Comparison of ENCODE assay signal across 8 cellular contexts in genomic region chr10:75294866-75295692, GRCh38. TPM values are rescaled to one million over a fixed set of nuclear protein-coding genes. Genes with fewer than 3 reads are reported as not detected.
DNase-seq lines count a peak whose midpoint lies in the region; ATAC-seq and TF ChIP-seq lines count a peak whose summit lies in the region.

No MANE protein-coding gene starts in this region.

- DNase-seq in HuH-7 (ENCODE audit: low spot score) = peak; percentile 53
- peak; percentile 36 for DNase-seq in RPMI8226
- DNase-seq in activated gamma-delta T cell treated with anti-CD3 and anti-CD28 coated beads, Interleukin-2, amount 50 U/mL, for 16 hours (ENCODE audit: low read depth) = peak; percentile 48
- DNase-seq in foreskin keratinocyte = peak; percentile 91 to 95

- peak; percentile 90 for ATAC-seq in GM19455 (IDR thresholded peaks at IDR 0.05; ENCODE audit: unreplicated experiment)
- peak; percentile 95 for ATAC-seq in foreskin keratinocyte

- H3K27me3 ChIP-seq in foreskin keratinocyte = no peaks in the 10 kb centered on the region
- H3K27me3 ChIP-seq in neuron (ENCODE audit: insufficient read depth, low read length) = peaks cover 17% of the 10 kb centered on the region
- no peaks in the 10 kb centered on the region for H3K27me3 ChIP-seq in stomach smooth muscle (ENCODE audit: control insufficient read depth in 1 of 2, insufficient read depth in 2 of 2, low read length in 2 of 2)

- H3K4me1 ChIP-seq in foreskin keratinocyte (peaks cover 14% of the 10 kb centered on the region), neuron (ENCODE audit: insufficient read depth, low read length) (peaks cover 14% of the 10 kb centered on the region), stomach smooth muscle (ENCODE audit: control insufficient read depth, insufficient read depth, low read length) (peaks cover 21% of the 10 kb centered on the region)

- TF ChIP-seq CTCF in C4-2B (conservative IDR thresholded peaks at IDR 0.05) (peak; percentile 58), foreskin keratinocyte (conservative IDR thresholded peaks at IDR 0.05) (peak; percentile 52)

- H3K9me3 ChIP-seq in neuron (ENCODE audit: low read length) (no peaks in the 10 kb centered on the region), stomach smooth muscle (ENCODE audit: control insufficient read depth in 2 of 2, low read length in 2 of 2) (peaks cover 3 to 6% of the 10 kb centered on the region in 2 donors)

- H3K9ac ChIP-seq in stomach smooth muscle (ENCODE audit: low read length in 2 of 2) = peak overlapping the region; percentile 46 to 52

- H3K36me3 ChIP-seq in neuron (ENCODE audit: insufficient read depth, low read length) (no peaks in the 10 kb centered on the region), stomach smooth muscle (ENCODE audit: control insufficient read depth in 2 of 2, insufficient read depth in 2 of 2, low read length in 2 of 2) (no peaks in the 10 kb centered on the region)

- peak overlapping the region; percentile 34; the same call in 1 of the 2 replicates for H3K27ac ChIP-seq in C4-2B
- peak overlapping the region; percentile 99 for H3K27ac ChIP-seq in foreskin keratinocyte
- peak overlapping the region; percentile 80 for H3K27ac ChIP-seq in stomach smooth muscle (ENCODE audit: low read length)

- H3K4me3 ChIP-seq in neuron (ENCODE audit: low read length) = peak overlapping the region; percentile 56
- H3K4me3 ChIP-seq in stomach smooth muscle (ENCODE audit: low read length in 2 of 2) = peak overlapping the region; percentile 44 to 74

- H2AFZ ChIP-seq in neuron (ENCODE audit: low read depth, low read length) = peak overlapping the region; percentile 98

RNA-seq across cellular contexts. Expression of gene COMTD1, which starts 59.3 kb away (rescaled TPM):
- total RNA-seq in foreskin keratinocyte = 21.3 and 28.2 TPM in 2 replicates
- polyA plus RNA-seq in foreskin keratinocyte = 30.3 and 34.1 TPM in 2 replicates

Comparison
In these comparisons a context has a peak if more than half of its experiments do, and no peak if none do; other contexts are left out.
1. Peak in every context shown above with its lines: DNase-seq, ATAC-seq, H3K4me3 ChIP-seq and H3K27ac ChIP-seq.
2. H3K27ac ChIP-seq: peak in every context shown above with its lines; median percentile 99 in foreskin keratinocyte; 80 in stomach smooth muscle; 34 in C4-2B.
3. DNase-seq: peak in every context shown above with its lines; median percentile 93 in foreskin keratinocyte; 53 in HuH-7; 48 in activated gamma-delta T cell treated with anti-CD3 and anti-CD28 coated beads, Interleukin-2, amount 50 U/mL, for 16 hours; 36 in RPMI8226.